21 cellular contexts compared by ENCODE assay signal in genomic region chr2:154338359-154338967, GRCh38.
"Had no signal": no experiment of that assay in that cellular context is flagged by ENCODE, and none has a peak within 500 bp of the region (broad histone marks: within the 10 kb centered on the region; RNA-seq: fewer than 3 reads in every experiment).

No MANE protein-coding gene starts in this region.

- DNase-seq: activated CD4-positive, alpha-beta memory T cell treated with anti-CD3 and anti-CD28 coated beads for 36 hours; activated CD4-positive, alpha-beta T cell treated with anti-CD3 and anti-CD28 coated beads, Interleukin-2, amount 10 ng/mL, durations not matched to agents 24 days and 14 days; activated CD4-positive, CD25-positive, alpha-beta regulatory T cell treated with anti-CD3 and anti-CD28 coated beads, Interleukin-2, amount 50 U/mL, for 72 hours; activated naive CD4-positive, alpha-beta T cell; activated T-cell treated with anti-CD3 and anti-CD28 coated beads, Interleukin-2, amount 50 U/mL, for 72 hours; central memory CD4-positive, alpha-beta T cell; foreskin fibroblast; heart left ventricle; hypothalamus; kidney; naive thymus-derived CD8-positive, alpha-beta T cell; posterior cingulate gyrus; right cardiac atrium; stimulated activated CD4-positive, alpha-beta T cell treated with anti-CD3 and anti-CD28 coated beads, Interleukin-15, amount 100 ng/mL, for 24 hours; stimulated activated CD4-positive, alpha-beta T cell treated with anti-CD3 and anti-CD28 coated beads, Interleukin-2, amount 100 ng/mL, for 24 hours; stimulated activated naive B cell treated with anti-CD40 and anti-IgM and Interleukin-4, amounts not matched to agents 10 μg/mL and 1 μg/mL and 100 μg/mL, for 72 hours; tibial artery; upper lobe of right lung had no signal

- H3K4me1 ChIP-seq: breast epithelium, heart left ventricle, suprapubic skin, upper lobe of right lung had no signal

- H3K36me3 ChIP-seq: breast epithelium, heart left ventricle, suprapubic skin, tibial artery, upper lobe of right lung had no signal

- FAIRE-seq: kidney had no signal

- H3K9me3 ChIP-seq: breast epithelium, heart left ventricle, suprapubic skin, tibial artery, upper lobe of right lung had no signal

- H3K27ac ChIP-seq: breast epithelium, heart left ventricle, suprapubic skin, tibial artery, upper lobe of right lung, VCaP had no signal

- H3K4me3 ChIP-seq: breast epithelium, heart left ventricle, suprapubic skin, tibial artery, upper lobe of right lung had no signal

- H3K27me3 ChIP-seq: breast epithelium, heart left ventricle, suprapubic skin, tibial artery, upper lobe of right lung had no signal
